In genomic region chr9:114309096-114309495, GRCh38 we compare ENCODE assay signal across 21 cellular contexts. TPM values are rescaled to one million over a fixed set of nuclear protein-coding genes. Genes with fewer than 3 reads are reported as not detected.
"Had no signal": no experiment of that assay in that cellular context is flagged by ENCODE, and none has a peak within 500 bp of the region (broad histone marks: within the 10 kb centered on the region; RNA-seq: fewer than 3 reads in every experiment).

No MANE protein-coding gene starts in this region.

- H3K27me3 ChIP-seq: brain microvascular endothelial cell, right lobe of liver, thyroid gland had no signal

- H3K4me3 Mint-ChIP-seq: immature natural killer cell; naive thymus-derived CD8-positive, alpha-beta T cell had no signal

- H3K9me3 ChIP-seq: mucosa of descending colon, psoas muscle, right lobe of liver, thyroid gland had no signal

- H3K4me3 ChIP-seq: mucosa of descending colon, psoas muscle, right lobe of liver, thyroid gland had no signal

- H3K27ac Mint-ChIP-seq: activated naive CD4-positive, alpha-beta T cell treated with anti-CD3 and anti-CD28 coated beads, Interleukin-2, amount 50 U/mL, for 72 hours; immature natural killer cell; naive thymus-derived CD8-positive, alpha-beta T cell had no signal

- H3K27ac ChIP-seq: brain microvascular endothelial cell, psoas muscle, thyroid gland had no signal

- H3K9me3 Mint-ChIP-seq: activated naive CD4-positive, alpha-beta T cell treated with anti-CD3 and anti-CD28 coated beads, Interleukin-2, amount 50 U/mL, for 72 hours; immature natural killer cell; naive thymus-derived CD8-positive, alpha-beta T cell had no signal

- ATAC-seq: activated CD4-positive, CD25-positive, alpha-beta regulatory T cell treated with anti-CD3 and anti-CD28 coated beads, Interleukin-2, amount 50 U/mL, for 24 hours; activated naive CD4-positive, alpha-beta T cell treated with anti-CD3 and anti-CD28 coated beads, Interleukin-2, amount 50 U/mL, for 72 hours; left cardiac atrium; mucosa of descending colon; naive thymus-derived CD8-positive, alpha-beta T cell; psoas muscle had no signal

- H3K4me1 ChIP-seq: psoas muscle had no signal

- DNase-seq: activated CD4-positive, alpha-beta T cell treated with anti-CD3 and anti-CD28 coated beads, Interleukin-2, amount 50 U/mL, for 48 hours; activated T-cell treated with anti-CD3 and anti-CD28 coated beads for 4 hours; brain microvascular endothelial cell; cerebellar nuclear complex; glutamatergic neuron; immature natural killer cell; left cardiac atrium; nucleus accumbens; psoas muscle; SIG-M5; stimulated activated CD4-positive, alpha-beta T cell treated with anti-CD3 and anti-CD28 coated beads, Interleukin-12 subunit alpha, Interleukin-12 subunit beta, amount 100 ng/mL, for 4 hours; stimulated activated CD4-positive, alpha-beta T cell treated with anti-CD3 and anti-CD28 coated beads, Interleukin-2, amount 100 ng/mL, for 48 hours; T-helper 2 cell; thyroid gland had no signal

- H3K36me3 ChIP-seq: brain microvascular endothelial cell, right lobe of liver, thyroid gland had no signal

- H3K36me3 Mint-ChIP-seq: activated naive CD4-positive, alpha-beta T cell treated with anti-CD3 and anti-CD28 coated beads, Interleukin-2, amount 50 U/mL, for 72 hours; immature natural killer cell; naive thymus-derived CD8-positive, alpha-beta T cell had no signal

- H3K27me3 Mint-ChIP-seq: naive thymus-derived CD8-positive, alpha-beta T cell had no signal

RNA-seq across cellular contexts. Expression of gene ORM1, which starts 13.8 kb away (rescaled TPM):
- total RNA-seq: activated naive CD4-positive, alpha-beta T cell treated with anti-CD3 and anti-CD28 coated beads, Interleukin-2, amount 50 U/mL, for 72 hours; dermis microvascular lymphatic vessel endothelial cell; lung microvascular endothelial cell; naive thymus-derived CD8-positive, alpha-beta T cell; thyroid gland had no signal
- polyA plus RNA-seq: immature natural killer cell; naive thymus-derived CD8-positive, alpha-beta T cell had no signal

RNA-seq across cellular contexts. Expression of gene ORM2, which starts 20.6 kb away (rescaled TPM):
- total RNA-seq: activated naive CD4-positive, alpha-beta T cell treated with anti-CD3 and anti-CD28 coated beads, Interleukin-2, amount 50 U/mL, for 72 hours; dermis microvascular lymphatic vessel endothelial cell; lung microvascular endothelial cell; naive thymus-derived CD8-positive, alpha-beta T cell; psoas muscle; thyroid gland had no signal
- polyA plus RNA-seq: immature natural killer cell; naive thymus-derived CD8-positive, alpha-beta T cell had no signal
